ENCODE assay signal across 1 cellular context in the genomic region with DNA sequence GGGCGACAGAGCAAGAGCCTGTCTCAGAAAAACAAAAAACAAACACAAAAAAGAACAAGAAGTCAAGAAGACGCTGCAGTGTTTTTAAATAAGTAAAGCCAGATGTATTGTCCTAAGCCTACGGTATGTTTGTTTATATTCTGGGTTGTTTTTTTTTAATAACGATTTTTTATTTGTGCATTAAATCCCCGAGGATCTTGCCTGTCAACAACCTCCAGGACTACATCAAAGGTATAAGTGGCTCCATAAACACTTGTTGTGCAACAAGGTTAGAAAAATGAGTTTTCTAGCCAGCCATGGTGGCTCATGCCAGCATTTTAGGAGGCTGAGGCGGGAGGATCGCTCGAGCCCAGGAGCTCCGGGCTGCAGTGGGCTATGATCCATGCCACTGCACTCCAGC.
TF ChIP-seq lines count a peak whose summit lies in the region.

No MANE protein-coding gene starts in this region.

TF ChIP-seq in SK-N-SH treated with all-trans-retinoic acid at 6 μM for 48 hours, 23 proteins besides CTCF, POLR2A, EP300 and RAD21 (continued from another document):
- TF ChIP-seq ZFP30 (CRISPR knock-in tag; IDR thresholded peaks at IDR 0.05), result no peak
- no peak for TF ChIP-seq ZFP3 (CRISPR knock-in tag; IDR thresholded peaks at IDR 0.05)
- no peak for TF ChIP-seq OSR1 (CRISPR knock-in tag; IDR thresholded peaks at IDR 0.05)
- no peak for TF ChIP-seq SNAI2 (CRISPR knock-in tag; IDR thresholded peaks at IDR 0.05)
- no peak for TF ChIP-seq ESRRG (CRISPR knock-in tag; IDR thresholded peaks at IDR 0.05)
- TF ChIP-seq ISL1 (CRISPR knock-in tag; IDR thresholded peaks at IDR 0.05), result no peak
- no peak for TF ChIP-seq TCF4 (CRISPR knock-in tag; IDR thresholded peaks at IDR 0.05; ENCODE audit: borderline replicate concordance)
